Comparison of ENCODE assay signal across 1 cellular context in the genomic region with DNA sequence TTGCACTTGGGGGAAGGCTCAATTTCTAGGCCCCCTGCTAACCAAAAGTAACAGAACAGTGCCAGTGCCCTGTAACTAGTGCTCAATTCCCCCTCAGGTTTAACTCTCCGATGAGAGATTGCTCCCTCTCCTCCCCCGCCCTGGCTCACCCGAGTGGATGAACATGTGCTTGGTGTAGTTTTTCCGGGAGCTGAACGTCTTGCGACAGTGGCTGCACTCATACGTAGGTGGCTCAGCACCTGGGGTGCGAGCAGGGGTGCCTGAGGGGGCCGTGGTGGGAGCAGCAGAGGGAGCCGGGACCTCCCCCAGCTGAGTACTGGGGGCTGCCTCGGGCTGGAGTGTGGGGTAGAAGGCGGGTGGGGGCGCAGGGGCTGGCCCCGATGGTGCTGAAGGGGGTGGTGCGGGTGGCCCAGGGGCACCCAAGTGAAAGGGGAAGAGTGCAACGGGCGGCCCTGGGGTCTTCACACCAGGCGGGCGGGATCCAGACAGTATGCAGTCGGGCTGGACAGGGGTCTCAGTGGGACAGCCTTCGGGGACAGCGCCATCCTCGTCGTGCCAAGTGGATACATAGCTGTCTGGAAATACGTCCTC.
TF ChIP-seq lines count a peak whose summit lies in the region.

No MANE protein-coding gene starts in this region.

TF ChIP-seq in IMR-90, 13 proteins besides CTCF, POLR2A, EP300 and RAD21:
- TF ChIP-seq FOS (IDR thresholded peaks at IDR 0.05; ENCODE audit: low read depth, low read length) (no peak), MAFK (IDR thresholded peaks at IDR 0.05; ENCODE audit: low read depth, low read length) (no peak), MXI1 (IDR thresholded peaks at IDR 0.05; ENCODE audit: borderline replicate concordance, low read depth, low read length) (no peak), BHLHE40 (IDR thresholded peaks at IDR 0.05; ENCODE audit: low read depth, low read length) (no peak), SMC3 (IDR thresholded peaks at IDR 0.05; ENCODE audit: low read depth, low read length) (no peak), NFE2L2 (IDR thresholded peaks at IDR 0.05; ENCODE audit: low read depth, low read length) (no peak), MAZ (IDR thresholded peaks at IDR 0.05; ENCODE audit: borderline replicate concordance, low read depth, low read length) (no peak), CEBPB (IDR thresholded peaks at IDR 0.05; ENCODE audit: low read depth, low read length) (no peak), RFX5 (IDR thresholded peaks at IDR 0.05; ENCODE audit: low read depth, low read length) (no peak)
- TF ChIP-seq, protein P1, sequence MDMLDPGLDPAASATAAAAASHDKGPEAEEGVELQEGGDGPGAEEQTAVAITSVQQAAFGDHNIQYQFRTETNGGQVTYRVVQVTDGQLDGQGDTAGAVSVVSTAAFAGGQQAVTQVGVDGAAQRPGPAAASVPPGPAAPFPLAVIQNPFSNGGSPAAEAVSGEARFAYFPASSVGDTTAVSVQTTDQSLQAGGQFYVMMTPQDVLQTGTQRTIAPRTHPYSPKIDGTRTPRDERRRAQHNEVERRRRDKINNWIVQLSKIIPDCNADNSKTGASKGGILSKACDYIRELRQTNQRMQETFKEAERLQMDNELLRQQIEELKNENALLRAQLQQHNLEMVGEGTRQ (IDR thresholded peaks at IDR 0.05; ENCODE audit: low read depth, low read length): no peak
